In the genomic region with DNA sequence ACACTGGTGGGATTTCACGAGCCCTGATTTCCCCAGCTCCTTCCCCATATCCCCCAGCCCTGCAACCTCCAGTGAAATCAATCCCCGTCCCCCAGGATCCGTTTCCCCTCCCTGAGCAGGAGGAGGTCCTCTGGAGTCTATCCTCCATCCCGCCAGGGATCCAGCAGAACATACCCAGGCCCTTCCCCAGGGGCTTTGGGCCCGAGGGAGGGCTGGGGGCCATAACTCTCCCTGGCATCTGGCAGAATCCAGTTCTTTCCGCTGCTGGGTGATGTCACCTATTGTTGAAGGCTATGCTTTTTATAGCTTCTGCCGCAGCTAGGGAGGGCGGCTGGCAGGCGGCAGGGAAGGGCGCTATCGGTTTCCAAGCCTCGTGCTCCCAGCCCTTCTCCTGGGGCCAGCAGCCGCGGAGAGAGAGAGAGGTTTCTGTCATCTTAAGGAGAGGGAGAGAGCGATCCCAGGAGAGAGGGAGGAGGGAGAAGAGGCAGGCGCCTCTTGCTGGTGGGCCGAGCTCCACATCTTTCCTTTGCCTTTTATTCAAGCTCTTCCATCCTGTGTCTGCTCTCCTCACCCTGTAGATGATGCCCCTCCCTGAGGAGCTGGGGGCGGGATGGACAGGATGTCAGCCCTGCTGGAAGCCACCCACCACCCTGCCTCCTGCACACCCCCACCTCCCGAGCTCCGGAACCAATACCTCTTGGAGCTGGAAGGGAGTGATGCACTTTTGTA, we compare ENCODE assay signal across 8 cellular contexts.
A peak's percentile ranks its signal among the peaks of the same experiment; 100 is the strongest.
DNase-seq lines count a peak whose midpoint lies in the region; ATAC-seq, FAIRE-seq and TF ChIP-seq lines count a peak whose summit lies in the region.

No MANE protein-coding gene starts in this region.

- peak; percentile 57 for ATAC-seq in sciatic nerve

- H3K27ac ChIP-seq in SJSA1 (no peak overlapping the region), left ventricle myocardium inferior (replicated peaks) (peak overlapping the region; percentile 89)
- H3K27ac ChIP-seq in CD4-positive, alpha-beta memory T cell (ENCODE audit: low read depth, low read length): no peak overlapping the region

- 0 out of 2 replicates have a peak, but pooled peaks cover 3% of the 10 kb centered on the region for H3K9me3 ChIP-seq in SJSA1 (replicated peaks)
- no peaks in the 10 kb centered on the region for H3K9me3 ChIP-seq in left ventricle myocardium inferior (replicated peaks)
- H3K9me3 ChIP-seq in CD4-positive, alpha-beta memory T cell (ENCODE audit: control insufficient read depth in 1 of 2, low read length in 2 of 2): no peaks in the 10 kb centered on the region

- peaks cover 0 to 6% of the 10 kb centered on the region in 2 donors for H3K27me3 Mint-ChIP-seq in CD4-positive, alpha-beta memory T cell

- H3K9me3 Mint-ChIP-seq in CD4-positive, alpha-beta memory T cell: peaks cover 0 to 2% (median 0%) of the 10 kb centered on the region in 8 donors

- peaks cover 6% of the 10 kb centered on the region for H3K4me1 ChIP-seq in SJSA1 (replicated peaks)
- H3K4me1 ChIP-seq in left ventricle myocardium inferior: peaks cover 72% of the 10 kb centered on the region
- H3K4me1 ChIP-seq in CD4-positive, alpha-beta memory T cell (ENCODE audit: insufficient read depth, low read length): no peaks in the 10 kb centered on the region

- H3K27me3 ChIP-seq in SJSA1 (replicated peaks): no peaks in the 10 kb centered on the region
- H3K27me3 ChIP-seq in left ventricle myocardium inferior (ENCODE audit: low read depth): no peaks in the 10 kb centered on the region
- no peaks in the 10 kb centered on the region for H3K27me3 ChIP-seq in CD4-positive, alpha-beta memory T cell (ENCODE audit: insufficient read depth, low read length)

- no peak for TF ChIP-seq POLR2A in GM12892 (IDR thresholded peaks at IDR 0.05; ENCODE audit: low read depth, low read length)

- H3K36me3 ChIP-seq in SJSA1: no peaks in the 10 kb centered on the region
- H3K36me3 ChIP-seq in left ventricle myocardium inferior: no peaks in the 10 kb centered on the region
- H3K36me3 ChIP-seq in CD4-positive, alpha-beta memory T cell (ENCODE audit: insufficient read depth, low read length): no peaks in the 10 kb centered on the region

- H3K4me1 Mint-ChIP-seq in CD4-positive, alpha-beta memory T cell: no peaks in the 10 kb centered on the region

- intact Hi-C loops in left ventricle myocardium inferior (cut with micrococcal nuclease): no loop called here
- intact Hi-C loops in sciatic nerve (cut with DNase I): no loop called here
- intact Hi-C loops in CD4-positive, alpha-beta memory T cell (cut with micrococcal nuclease): no loop called here

- H3K27ac Mint-ChIP-seq in CD4-positive, alpha-beta memory T cell: no peak overlapping the region

- POLR2A ChIA-PET in CD4-positive, alpha-beta memory T cell (lab: Charles Lee; ENCODE audit: partially characterized antibody): no interaction called here

- TF ChIP-seq CTCF in left ventricle myocardium inferior (IDR thresholded peaks at IDR 0.05; ENCODE audit: borderline replicate concordance) (no peak), GM10266 (IDR thresholded peaks at IDR 0.05; ENCODE audit: control insufficient read depth, insufficient read depth, low read depth, missing control alignments) (no peak)

- no peak overlapping the region for H3K4me3 Mint-ChIP-seq in CD4-positive, alpha-beta memory T cell

- no peak for FAIRE-seq in GM12892 (lab: Jason Lieb, UNC)

- DNase-seq in HT1080 (ENCODE audit: low read depth): peak; percentile 50
- peak; percentile 47 to 58 for DNase-seq in SJSA1 (ENCODE audit: low read depth in 1 of 2, low spot score in 2 of 2)
- peak; percentile 76 for DNase-seq in left ventricle myocardium inferior
- no peak for DNase-seq in sciatic nerve (ENCODE audit: low spot score)
- DNase-seq in CD4-positive, alpha-beta memory T cell: no peak
- no peak for DNase-seq in GM10266 (ENCODE audit: extremely low spot score)
- no peak for DNase-seq in glomerular visceral epithelial cell (ENCODE audit: extremely low spot score)
- no peak for DNase-seq in GM12892 (ENCODE audit: insufficient read length)

- CTCF ChIA-PET in CD4-positive, alpha-beta memory T cell (lab: Charles Lee; ENCODE audit: partially characterized antibody): interaction anchor here (1.1 kb wide), 1 partner anchor 27 kb away, joined by 3 read pairs; no protein-coding TSS in a partner anchor

- no peaks in the 10 kb centered on the region for H3K36me3 Mint-ChIP-seq in CD4-positive, alpha-beta memory T cell

- H3K4me3 ChIP-seq in SJSA1 (no peak overlapping the region), left ventricle myocardium inferior (peak overlapping the region; percentile 46)
- no peak overlapping the region for H3K4me3 ChIP-seq in CD4-positive, alpha-beta memory T cell (ENCODE audit: low read length in 2 of 2)

Comparison
In these comparisons a context has a peak if more than half of its experiments do, and no peak if none do; other contexts are left out.
1. DNase-seq: peak in HT1080 (single experiment), SJSA1 (2 of 2) and left ventricle myocardium inferior (single experiment); none in sciatic nerve (single experiment), CD4-positive, alpha-beta memory T cell (0 of 5), GM10266 (single experiment), glomerular visceral epithelial cell (single experiment) and GM12892 (single experiment).